Comparison of ENCODE assay signal across 8 cellular contexts in the genomic region with DNA sequence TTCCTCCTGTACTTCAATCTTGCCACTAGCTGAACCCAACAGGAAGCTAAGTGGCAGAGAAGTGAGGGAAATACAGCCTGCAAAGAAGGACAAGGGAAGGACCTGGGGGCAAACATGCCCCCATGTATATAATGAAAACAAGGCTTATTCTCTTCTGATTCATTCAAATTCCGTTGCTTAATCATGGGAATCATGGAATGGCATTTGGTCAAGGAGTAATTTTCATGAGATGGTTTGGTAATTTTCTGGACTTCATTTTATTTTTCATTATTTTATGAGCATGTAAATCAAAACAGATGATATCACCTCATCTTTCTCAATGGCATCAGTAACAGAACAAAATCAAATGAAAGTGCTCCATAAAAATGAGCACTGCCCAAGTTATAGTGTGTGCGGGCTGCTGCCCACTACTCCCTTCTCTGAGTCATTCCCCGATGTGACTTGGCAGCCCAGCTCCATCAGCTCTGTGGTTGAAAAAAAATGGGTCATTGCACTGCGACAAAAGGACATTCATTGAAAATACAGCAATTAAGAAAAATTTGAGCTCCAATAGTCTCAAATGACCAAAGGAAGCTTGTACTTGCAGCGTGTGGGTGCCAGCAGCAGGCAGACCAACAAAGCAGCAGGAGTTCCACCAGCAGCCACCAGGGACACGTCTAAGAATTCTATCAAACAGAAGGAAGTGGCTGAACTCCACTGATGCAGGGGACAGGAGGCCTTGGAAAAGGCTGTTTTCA.
DNase-seq lines count a peak whose midpoint lies in the region; TF ChIP-seq lines count a peak whose summit lies in the region.

No MANE protein-coding gene starts in this region.

- no peaks in the 10 kb centered on the region for H3K9me2 ChIP-seq in hepatocyte (replicated peaks; ENCODE audit: insufficient read depth)

- no peak overlapping the region for H2BK5ac ChIP-seq in neuronal stem cell (ENCODE audit: low read length)

- peaks cover 38% of the 10 kb centered on the region for H3K4me1 Mint-ChIP-seq in activated naive CD8-positive, alpha-beta T cell treated with anti-CD3 and anti-CD28 coated beads for 36 hours

- no peak overlapping the region for H2BK15ac ChIP-seq in neuronal stem cell (ENCODE audit: low read length)

- peaks cover 3% of the 10 kb centered on the region for H3K36me3 Mint-ChIP-seq in activated naive CD8-positive, alpha-beta T cell treated with anti-CD3 and anti-CD28 coated beads for 36 hours

- H3K79me2 ChIP-seq in hepatocyte, result no peaks in the 10 kb centered on the region

- no peaks in the 10 kb centered on the region for H3K27me3 Mint-ChIP-seq in activated naive CD8-positive, alpha-beta T cell treated with anti-CD3 and anti-CD28 coated beads for 36 hours

- H3K4me1 ChIP-seq in hepatocyte (ENCODE audit: insufficient read depth), result peaks cover 35% of the 10 kb centered on the region
- H3K4me1 ChIP-seq in neuronal stem cell (ENCODE audit: control insufficient read depth in 2 of 2, insufficient read depth in 1 of 2, low read depth in 1 of 2, low read length in 2 of 2), result peaks cover 24 to 32% of the 10 kb centered on the region in 2 donors

- H3K27me3 ChIP-seq in MG63 (no peaks in the 10 kb centered on the region), hepatocyte (no peaks in the 10 kb centered on the region), neuronal stem cell (ENCODE audit: control insufficient read depth in 3 of 3, insufficient read depth in 3 of 3, low read depth in 1 of 3, low read length in 3 of 3) (no peaks in the 10 kb centered on the region)

- no peak overlapping the region for H3K23ac ChIP-seq in neuronal stem cell (ENCODE audit: low read depth, low read length, poor library complexity)

- no peak overlapping the region for H2BK12ac ChIP-seq in neuronal stem cell (ENCODE audit: low read length)

- H3K9ac ChIP-seq in neuronal stem cell (ENCODE audit: low read depth, low read length, poor library complexity), result no peak overlapping the region

- H4K8ac ChIP-seq in neuronal stem cell (ENCODE audit: low read depth, low read length), result no peak overlapping the region

- no peak overlapping the region for H3K27ac ChIP-seq in hepatocyte
- H3K27ac ChIP-seq in neuronal stem cell (replicated peaks; ENCODE audit: low read length), result no peak overlapping the region

- H3K4me2 ChIP-seq in hepatocyte, result no peak overlapping the region
- no peak overlapping the region for H3K4me2 ChIP-seq in neuronal stem cell (ENCODE audit: insufficient read depth, low read length, poor library complexity, severe bottlenecking)

- no peaks in the 10 kb centered on the region for H3K79me1 ChIP-seq in neuronal stem cell (ENCODE audit: low read depth, low read length)

- no peak overlapping the region for H2AK5ac ChIP-seq in neuronal stem cell (ENCODE audit: low read depth, low read length)

- peaks cover 4% of the 10 kb centered on the region; the same call in 1 of the 2 replicates for H3K9me3 ChIP-seq in MG63
- no peaks in the 10 kb centered on the region for H3K9me3 ChIP-seq in hepatocyte (ENCODE audit: low read depth)
- H3K9me3 ChIP-seq in neuronal stem cell (replicated peaks in 1 of 2; ENCODE audit: control insufficient read depth in 2 of 2, insufficient read depth in 1 of 2, low read depth in 1 of 2, low read length in 2 of 2), result peaks cover 0 to 2% of the 10 kb centered on the region in 2 donors

- no peak overlapping the region for H4K91ac ChIP-seq in neuronal stem cell (ENCODE audit: low read depth, low read length, poor library complexity)

- H3K9me3 Mint-ChIP-seq in activated naive CD8-positive, alpha-beta T cell treated with anti-CD3 and anti-CD28 coated beads for 36 hours, result peaks cover 2% of the 10 kb centered on the region

- H3K4me3 Mint-ChIP-seq in activated naive CD8-positive, alpha-beta T cell treated with anti-CD3 and anti-CD28 coated beads for 36 hours, result no peak overlapping the region

- H4K20me1 ChIP-seq in hepatocyte (ENCODE audit: insufficient read depth, poor library complexity, severe bottlenecking), result no peaks in the 10 kb centered on the region

- TF ChIP-seq CTCF in hepatocyte (IDR thresholded peaks at IDR 0.05; ENCODE audit: poor library complexity), result peak; percentile 11

- DNase-seq in DMS153 treated with DMSO at 0.1 percent for 48 hours (lab: John Stamatoyannopoulos, UW; ENCODE audit: unreplicated experiment) (peak; percentile 9), DMS153 (lab: John Stamatoyannopoulos, UW) (no peak), MG63 (peak; percentile 75), hepatocyte (ENCODE audit: low spot score) (peak; percentile 25), NCI-H226 (no peak), neuronal stem cell (ENCODE audit: low spot score) (no peak)
- DNase-seq in activated naive CD8-positive, alpha-beta T cell treated with anti-CD3 and anti-CD28 coated beads for 36 hours, result peak; percentile 27
- peak; percentile 29 for DNase-seq in stimulated activated CD4-positive, alpha-beta T cell treated with anti-CD3 and anti-CD28 coated beads, Interleukin-4, amount 100 ng/mL, for 24 hours

- H2AFZ ChIP-seq in hepatocyte (no peak overlapping the region), neuronal stem cell (ENCODE audit: low read length) (no peak overlapping the region)

- H3K4ac ChIP-seq in neuronal stem cell (ENCODE audit: low read length), result no peak overlapping the region

- no peak overlapping the region for H2BK120ac ChIP-seq in neuronal stem cell (ENCODE audit: low read depth, low read length)

- no peak overlapping the region for H3K27ac Mint-ChIP-seq in activated naive CD8-positive, alpha-beta T cell treated with anti-CD3 and anti-CD28 coated beads for 36 hours

- no peak overlapping the region for H3K18ac ChIP-seq in neuronal stem cell (ENCODE audit: low read length)

- 70% methylated on average over 6 of the region's 6 CpGs for WGBS in hepatocyte (ENCODE audit: low lambda C conversion rate, missing lambda C conversion rate)
- no CpG with 5 or more reads among the region's 6 CpGs for WGBS in neuronal stem cell (ENCODE audit: extremely low coverage in 2 of 2, insufficient read length in 2 of 2, insufficient replicate concordance in 1 of 2), 2 donors

- no peak overlapping the region for H3K4me3 ChIP-seq in MG63
- H3K4me3 ChIP-seq in hepatocyte, result no peak overlapping the region
- H3K4me3 ChIP-seq in neuronal stem cell (ENCODE audit: low read length in 2 of 2), result no peak overlapping the region

- H3K36me3 ChIP-seq in MG63 (no peaks in the 10 kb centered on the region), hepatocyte (replicated peaks; ENCODE audit: insufficient read depth, low read depth) (no peaks in the 10 kb centered on the region), neuronal stem cell (replicated peaks in 1 of 2; ENCODE audit: control insufficient read depth in 2 of 2, insufficient read depth in 2 of 2, low read length in 2 of 2) (no peaks in the 10 kb centered on the region)

- H3K14ac ChIP-seq in neuronal stem cell (ENCODE audit: low read length), result no peak overlapping the region

Comparison
In these comparisons a context has a peak if more than half of its experiments do, and no peak if none do; other contexts are left out.
1. DNase-seq: peak in DMS153 treated with DMSO at 0.1 percent for 48 hours (single experiment), MG63 (single experiment), activated naive CD8-positive, alpha-beta T cell treated with anti-CD3 and anti-CD28 coated beads for 36 hours (single experiment), hepatocyte (single experiment) and stimulated activated CD4-positive, alpha-beta T cell treated with anti-CD3 and anti-CD28 coated beads, Interleukin-4, amount 100 ng/mL, for 24 hours (single experiment); none in DMS153 (single experiment), NCI-H226 (single experiment) and neuronal stem cell (single experiment).